In genomic region chr13:80001510-80001842, GRCh38 we compare ENCODE assay signal across 21 cellular contexts.
DNase-seq lines count a peak whose midpoint lies in the region; TF ChIP-seq lines count a peak whose summit lies in the region.
"Had no signal": no experiment of that assay in that cellular context is flagged by ENCODE, and none has a peak within 500 bp of the region (broad histone marks: within the 10 kb centered on the region; RNA-seq: fewer than 3 reads in every experiment).

No MANE protein-coding gene starts in this region.

- H3K27ac ChIP-seq in layer of hippocampus (ENCODE audit: low read depth, low read length): peak overlapping the region; percentile 13
- H3K27ac ChIP-seq: C4-2B, HL-60 had no signal

- H3K27me3 ChIP-seq in layer of hippocampus (ENCODE audit: control insufficient read depth, insufficient read depth, low read length): no peaks in the 10 kb centered on the region

- DNase-seq in SK-N-DZ (ENCODE audit: low spot score) (peak; percentile 85), cerebellar cortex (ENCODE audit: low spot score) (peak; percentile 65), retinal pigment epithelial cell (ENCODE audit: low read depth) (peak; percentile 39), HPDE6-E6E7 (ENCODE audit: extremely low spot score) (no peak), HT-29 (ENCODE audit: low spot score) (no peak), GM10266 (ENCODE audit: extremely low spot score) (no peak)
- no peak for DNase-seq in activated CD4-positive, CD25-positive, alpha-beta regulatory T cell treated with anti-CD3 and anti-CD28 coated beads, Interleukin-2, amount 50 U/mL, for 72 hours
- DNase-seq: DND-41, GDM1, H9, MV-4-11, NCI-H1417, NCI-H1930, NCI-H2171, NCI-H446, NCI-H748 treated with DMSO at 0.1 percent for 48 hours, OCI-M1, RPMI8226 had no signal

- TF ChIP-seq CTCF in retinal pigment epithelial cell (conservative IDR thresholded peaks at IDR 0.05; ENCODE audit: low read depth, low read length): no peak
- no peak for TF ChIP-seq CTCF in GM10266 (IDR thresholded peaks at IDR 0.05; ENCODE audit: control insufficient read depth, insufficient read depth, low read depth, missing control alignments)

- no peak overlapping the region for H3K4me3 ChIP-seq in retinal pigment epithelial cell (ENCODE audit: low read length)

Comparison
In these comparisons a context has a peak if more than half of its experiments do, and no peak if none do; other contexts are left out.
1. DNase-seq: peak in SK-N-DZ (single experiment), cerebellar cortex (single experiment) and retinal pigment epithelial cell (single experiment); none in activated CD4-positive, CD25-positive, alpha-beta regulatory T cell treated with anti-CD3 and anti-CD28 coated beads, Interleukin-2, amount 50 U/mL, for 72 hours (single experiment), HPDE6-E6E7 (single experiment), HT-29 (single experiment) and GM10266 (single experiment).